Comparison of ENCODE assay signal across 12 cellular contexts in genomic region chr22:23888615-23889401, GRCh38. TPM values are rescaled to one million over a fixed set of nuclear protein-coding genes. Genes with fewer than 3 reads are reported as not detected.
DNase-seq lines count a peak whose midpoint lies in the region; ATAC-seq and TF ChIP-seq lines count a peak whose summit lies in the region.
"Had no signal": no experiment of that assay in that cellular context is flagged by ENCODE, and none has a peak within 500 bp of the region (broad histone marks: within the 10 kb centered on the region; RNA-seq: fewer than 3 reads in every experiment).

No MANE protein-coding gene starts in this region.

- DNase-seq in cardiac muscle cell (ENCODE audit: low read depth in 1 of 2, low spot score in 1 of 2) (peak in 1 of 2 donors; percentile 62), Right ventricle myocardium superior (no peak), adipocyte (ENCODE audit: low read depth) (peak; percentile 36), right cardiac atrium (peak in 1 of 3 donors; percentile 67), vagina (ENCODE audit: extremely low spot score in 2 of 2) (no peak), RKO (ENCODE audit: low spot score) (no peak), NCI-H146 treated with DMSO at 0.1 percent for 48 hours (lab: John Stamatoyannopoulos, UW; ENCODE audit: unreplicated experiment) (no peak)
- DNase-seq in activated T-cell treated with anti-CD3 and anti-CD28 coated beads, Interleukin-2, amount 50 U/mL, for 4 hours: no peak
- DNase-seq: CD4-positive, alpha-beta T cell; NCI-H2081 treated with DMSO at 0.1 percent for 48 hours; stimulated activated CD4-positive, alpha-beta T cell treated with anti-CD3 and anti-CD28 coated beads, Interleukin-4, amount 100 ng/mL, for 24 hours had no signal

- H3K27me3 Mint-ChIP-seq in activated T-cell treated with anti-CD3 and anti-CD28 coated beads, Interleukin-2, amount 50 U/mL, for 4 hours (ENCODE audit: low read depth): no peaks in the 10 kb centered on the region
- H3K27me3 Mint-ChIP-seq: CD4-positive, alpha-beta T cell had no signal

- peak overlapping the region; percentile 65 for H3K9ac ChIP-seq in adipocyte (ENCODE audit: low read length)

- peak; percentile 31 for TF ChIP-seq CTCF in cardiac muscle cell (IDR thresholded peaks at IDR 0.05; ENCODE audit: low read depth, low read length)
- TF ChIP-seq CTCF in vagina (IDR thresholded peaks at IDR 0.05): no peak

- H3K36me3 Mint-ChIP-seq in activated T-cell treated with anti-CD3 and anti-CD28 coated beads, Interleukin-2, amount 50 U/mL, for 4 hours (ENCODE audit: insufficient read depth): no peaks in the 10 kb centered on the region

- no peaks in the 10 kb centered on the region for H3K9me3 ChIP-seq in cardiac muscle cell (ENCODE audit: low read depth)
- H3K9me3 ChIP-seq in adipocyte (ENCODE audit: control insufficient read depth, low read length): no peaks in the 10 kb centered on the region
- H3K9me3 ChIP-seq in right cardiac atrium (ENCODE audit: control insufficient read depth, low read length): no peaks in the 10 kb centered on the region
- H3K9me3 ChIP-seq in vagina: no peaks in the 10 kb centered on the region
- H3K9me3 ChIP-seq: HAP-1 had no signal

- H3K27ac ChIP-seq in cardiac muscle cell (no peak overlapping the region), right cardiac atrium (ENCODE audit: low read length) (peak overlapping the region; percentile 61), vagina (peak overlapping the region; percentile 42)

- H3K4me3 ChIP-seq in cardiac muscle cell (no peak overlapping the region), adipocyte (ENCODE audit: low read length) (no peak overlapping the region), right cardiac atrium (ENCODE audit: low read length) (no peak overlapping the region), vagina (no peak overlapping the region)
- H3K4me3 ChIP-seq: HAP-1 had no signal

- intact Hi-C loops in Right ventricle myocardium superior (cut with DNase I) (no loop called here), right cardiac atrium (cut with DNase I) (no loop called here), vagina (cut with DNase I) (no loop called here)

- no peaks in the 10 kb centered on the region for H3K9me3 Mint-ChIP-seq in activated T-cell treated with anti-CD3 and anti-CD28 coated beads, Interleukin-2, amount 50 U/mL, for 4 hours
- H3K9me3 Mint-ChIP-seq: CD4-positive, alpha-beta T cell had no signal

- 72% methylated on average over 11 of the region's 11 CpGs for WGBS in right cardiac atrium

- no peak for TF ChIP-seq POLR2A in vagina (IDR thresholded peaks at IDR 0.05)

- H3K36me3 ChIP-seq in cardiac muscle cell (peaks cover 3% of the 10 kb centered on the region), adipocyte (ENCODE audit: control insufficient read depth, insufficient read depth, low read length, severe bottlenecking) (no peaks in the 10 kb centered on the region), vagina (no peaks in the 10 kb centered on the region)
- H3K36me3 ChIP-seq: HAP-1 had no signal

- peaks cover 4% of the 10 kb centered on the region for H3K4me1 ChIP-seq in cardiac muscle cell (ENCODE audit: low read depth)
- H3K4me1 ChIP-seq in adipocyte (ENCODE audit: control insufficient read depth, insufficient read depth, low read length): peaks cover 20% of the 10 kb centered on the region
- H3K4me1 ChIP-seq in right cardiac atrium (ENCODE audit: control insufficient read depth, insufficient read depth, low read length): peaks cover 3% of the 10 kb centered on the region
- H3K4me1 ChIP-seq in vagina: peaks cover 28% of the 10 kb centered on the region

- ATAC-seq in Right ventricle myocardium superior (ENCODE audit: poor library complexity) (no peak), right cardiac atrium (peak; percentile 27 to 32)
- no peak for ATAC-seq in activated T-cell treated with anti-CD3 and anti-CD28 coated beads, Interleukin-2, amount 50 U/mL, for 4 hours

- peaks cover 9% of the 10 kb centered on the region for H3K4me1 Mint-ChIP-seq in activated T-cell treated with anti-CD3 and anti-CD28 coated beads, Interleukin-2, amount 50 U/mL, for 4 hours (ENCODE audit: low read depth)

- no peak overlapping the region for H3K4me3 Mint-ChIP-seq in activated T-cell treated with anti-CD3 and anti-CD28 coated beads, Interleukin-2, amount 50 U/mL, for 4 hours
- H3K4me3 Mint-ChIP-seq: CD4-positive, alpha-beta T cell had no signal

- H3K27me3 ChIP-seq in cardiac muscle cell (no peaks in the 10 kb centered on the region), adipocyte (replicated peaks; ENCODE audit: control insufficient read depth, insufficient read depth, low read length) (no peaks in the 10 kb centered on the region), right cardiac atrium (ENCODE audit: control insufficient read depth, insufficient read depth) (no peaks in the 10 kb centered on the region), vagina (no peaks in the 10 kb centered on the region)

RNA-seq across cellular contexts. Expression of gene MIF, which starts 5.4 kb away (rescaled TPM):
- total RNA-seq in cardiac muscle cell (855 and 1,357 TPM in 2 replicates), Right ventricle myocardium superior (227 TPM), right cardiac atrium (100 to 1,000 TPM; 250 to 364 (median 272) TPM), vagina (638 TPM)
- polyA plus RNA-seq in cardiac muscle cell (4,717 and 4,854 TPM in 2 replicates), right cardiac atrium (369 TPM)
- 1,000 to 10,000 TPM; 1,069 to 1,172 (median 1,160) TPM for total RNA-seq in activated T-cell treated with anti-CD3 and anti-CD28 coated beads, Interleukin-2, amount 50 U/mL, for 4 hours

RNA-seq across cellular contexts. Expression of gene SLC2A11, which starts 31.1 kb away (rescaled TPM):
- 27.3 and 28.5 TPM in 2 replicates for total RNA-seq in cardiac muscle cell
- polyA plus RNA-seq in cardiac muscle cell: 34.2 and 37.9 TPM in 2 replicates
- total RNA-seq in Right ventricle myocardium superior: 19.8 TPM
- total RNA-seq in right cardiac atrium: 10 to 100 TPM; 12.0 to 27.2 (median 21.0) TPM
- 23.4 TPM for polyA plus RNA-seq in right cardiac atrium
- total RNA-seq in vagina: 4.9 TPM
- total RNA-seq in activated T-cell treated with anti-CD3 and anti-CD28 coated beads, Interleukin-2, amount 50 U/mL, for 4 hours: 1 to 10 TPM; 2.0 to 3.3 (median 2.4) TPM

RNA-seq across cellular contexts. Expression of gene DERL3, which starts 50.0 kb away (rescaled TPM):
- total RNA-seq in cardiac muscle cell (18.0 and 46.9 TPM in 2 replicates), Right ventricle myocardium superior (2.8 TPM), right cardiac atrium (10 to 100 TPM in 2 of 4 donors, 1 to 10 TPM in 2; 6.1 to 11.6 (median 9.2) TPM), vagina (0.25 TPM)
- polyA plus RNA-seq in cardiac muscle cell (28.9 and 55.3 TPM in 2 replicates), right cardiac atrium (5.0 TPM)
- 1 to 10 TPM; 5.7 to 7.1 (median 6.9) TPM for total RNA-seq in activated T-cell treated with anti-CD3 and anti-CD28 coated beads, Interleukin-2, amount 50 U/mL, for 4 hours

Comparison
In these comparisons a context has a peak if more than half of its experiments do, and no peak if none do; other contexts are left out.
1. ATAC-seq: peak in right cardiac atrium (2 of 2); none in Right ventricle myocardium superior (single experiment) and activated T-cell treated with anti-CD3 and anti-CD28 coated beads, Interleukin-2, amount 50 U/mL, for 4 hours (0 of 2).